In genomic region chr20:62063601-62063980, GRCh38 we compare ENCODE assay signal across 8 cellular contexts. TPM values are rescaled to one million over a fixed set of nuclear protein-coding genes. Genes with fewer than 3 reads are reported as not detected.
DNase-seq lines count a peak whose midpoint lies in the region; ATAC-seq, FAIRE-seq and TF ChIP-seq lines count a peak whose summit lies in the region.

No MANE protein-coding gene starts in this region.

- no peak for FAIRE-seq in small intestine (lab: Jason Lieb, UNC)

- 63 to 67% (median 65%) methylated on average over 22 to 23 of the region's 23 CpGs for WGBS in small intestine, 3 donors

- H3K27ac ChIP-seq in rectal smooth muscle tissue (ENCODE audit: low read depth, low read length) (peak overlapping the region; percentile 4), small intestine (ENCODE audit: low read depth in 1 of 2, low read length in 1 of 2) (no peak overlapping the region)

- H3K4me1 ChIP-seq in rectal smooth muscle tissue (ENCODE audit: control insufficient read depth, insufficient read depth, low read length) (peaks cover 12% of the 10 kb centered on the region), small intestine (ENCODE audit: control insufficient read depth in 2 of 2, insufficient read depth in 1 of 2, low read depth in 1 of 2, low read length in 1 of 2) (peaks cover 2 to 11% of the 10 kb centered on the region in 2 donors)

- TF ChIP-seq CTCF in fibroblast of pulmonary artery (IDR thresholded peaks at IDR 0.05; ENCODE audit: low read length, missing control alignments), result no peak

- no peaks in the 10 kb centered on the region for H3K9me3 ChIP-seq in small intestine (ENCODE audit: control insufficient read depth, low read depth)

- H3K9ac ChIP-seq in rectal smooth muscle tissue (ENCODE audit: low read length), result no peak overlapping the region

- H3K27me3 ChIP-seq in H7 (ENCODE audit: control insufficient read depth, insufficient read depth, low read length) (no peaks in the 10 kb centered on the region; the same call in 1 of the 2 replicates), rectal smooth muscle tissue (ENCODE audit: control insufficient read depth, insufficient read depth, low read length) (no peaks in the 10 kb centered on the region), small intestine (ENCODE audit: control insufficient read depth in 2 of 2, insufficient read depth in 2 of 2, low read length in 2 of 2) (no peaks in the 10 kb centered on the region)

- no peak overlapping the region; the same call in 1 of the 2 replicates for H3K4me3 ChIP-seq in H7 (ENCODE audit: insufficient read depth, low read depth, low read length)
- peak overlapping the region; percentile 48 for H3K4me3 ChIP-seq in fibroblast of pulmonary artery (replicated peaks; ENCODE audit: low read depth, low read length)
- peak overlapping the region; percentile 64 for H3K4me3 ChIP-seq in rectal smooth muscle tissue (ENCODE audit: low read length)
- peak overlapping the region in 1 of 2 donors; percentile 93 for H3K4me3 ChIP-seq in small intestine (ENCODE audit: low read depth in 1 of 2, low read length in 2 of 2)

- ATAC-seq in HG03175 (IDR thresholded peaks at IDR 0.05; ENCODE audit: unreplicated experiment), result no peak

- peak; percentile 73 for DNase-seq in H7
- DNase-seq in SK-N-DZ (ENCODE audit: low spot score), result peak; percentile 76
- DNase-seq in fibroblast of pulmonary artery (ENCODE audit: low read depth), result no peak
- no peak for DNase-seq in small intestine
- no peak for DNase-seq in glomerular visceral epithelial cell (ENCODE audit: extremely low spot score)
- no peak for DNase-seq in NCI-H524 (lab: John Stamatoyannopoulos, UW)

- H3K36me3 ChIP-seq in H7 (replicated peaks; ENCODE audit: control insufficient read depth, insufficient read depth, low read length) (no peaks in the 10 kb centered on the region; the same call in none of the 2 replicates), rectal smooth muscle tissue (ENCODE audit: control insufficient read depth, insufficient read depth, low read length) (peaks cover 5% of the 10 kb centered on the region), small intestine (ENCODE audit: control insufficient read depth in 2 of 2, insufficient read depth in 2 of 2, low read length in 2 of 2) (no peaks in the 10 kb centered on the region)

RNA-seq across cellular contexts. Expression of gene TAF4, which starts 2.1 kb away (rescaled TPM):
- total RNA-seq in H7 (2014; rRNA removed; shearing (Covaris generic)), result 5.2 and 8.0 TPM in 2 replicates
- polyA plus RNA-seq in SK-N-DZ (2014; cell fraction: cytosol; rRNA removed), result 10.3 and 18.0 TPM in 2 replicates
- polyA plus RNA-seq in SK-N-DZ (2014; cell fraction: nucleus; rRNA removed), result 15.1 and 21.0 TPM in 2 replicates
- 1 to 10 TPM; 4.6 to 8.0 (median 7.8) TPM for polyA plus RNA-seq in small intestine

RNA-seq across cellular contexts. Expression of gene LSM14B, which starts 58.7 kb away (rescaled TPM):
- 67.6 and 68.6 TPM in 2 replicates for total RNA-seq in H7 (2014; rRNA removed; shearing (Covaris generic))
- polyA plus RNA-seq in SK-N-DZ (2014; cell fraction: cytosol; rRNA removed), result 118 and 122 TPM in 2 replicates
- 111 and 131 TPM in 2 replicates for polyA plus RNA-seq in SK-N-DZ (2014; cell fraction: nucleus; rRNA removed)
- polyA plus RNA-seq in small intestine, result 10 to 100 TPM; 11.9 to 23.3 (median 13.0) TPM

Comparison
In these comparisons a context has a peak if more than half of its experiments do, and no peak if none do; other contexts are left out.
1. DNase-seq: peak in H7 (single experiment) and SK-N-DZ (single experiment); none in fibroblast of pulmonary artery (single experiment), small intestine (single experiment), glomerular visceral epithelial cell (single experiment) and NCI-H524 (0 of 2).